In genomic region chr14:75417674-75418073, GRCh38 we compare ENCODE assay signal across 18 cellular contexts. TPM values are rescaled to one million over a fixed set of nuclear protein-coding genes. Genes with fewer than 3 reads are reported as not detected.
DNase-seq lines count a peak whose midpoint lies in the region; ATAC-seq and TF ChIP-seq lines count a peak whose summit lies in the region.
"Had no signal": no experiment of that assay in that cellular context is flagged by ENCODE, and none has a peak within 500 bp of the region (broad histone marks: within the 10 kb centered on the region; RNA-seq: fewer than 3 reads in every experiment).

No MANE protein-coding gene starts in this region.

- no peak for TF ChIP-seq CTCF in NB4 (IDR thresholded peaks at IDR 0.05; ENCODE audit: low read depth, low read length)
- TF ChIP-seq CTCF in fibroblast of lung (conservative IDR thresholded peaks at IDR 0.05 in 1 of 2, IDR thresholded peaks at IDR 0.05 in 1 of 2; ENCODE audit: low read depth in 1 of 2, low read length in 2 of 2): no peak
- TF ChIP-seq CTCF in nephron progenitor cell (IDR thresholded peaks at IDR 0.05): no peak

- H4K20me1 ChIP-seq in fibroblast of lung (ENCODE audit: control insufficient read depth, extremely low read depth, insufficient read depth, low read length): no peaks in the 10 kb centered on the region
- H4K20me1 ChIP-seq: BLaER1 treated with 17β-estradiol and CSF1 and Interleukin-3, amounts not matched to agents 10 nM and 100 nM had no signal

- peaks cover 20% of the 10 kb centered on the region for H3K9me3 Mint-ChIP-seq in nephron progenitor cell
- H3K9me3 Mint-ChIP-seq: activated CD4-positive, alpha-beta memory T cell treated with anti-CD3 and anti-CD28 coated beads for 36 hours had no signal

- H3K36me3 Mint-ChIP-seq in nephron progenitor cell (ENCODE audit: low read depth): no peaks in the 10 kb centered on the region
- H3K36me3 Mint-ChIP-seq: activated CD4-positive, alpha-beta memory T cell treated with anti-CD3 and anti-CD28 coated beads for 36 hours had no signal

- no peak overlapping the region for H3K9ac ChIP-seq in fibroblast of lung (ENCODE audit: insufficient read depth, low read length)
- H3K9ac ChIP-seq: BLaER1 treated with 17β-estradiol and CSF1 and Interleukin-3, amounts not matched to agents 10 nM and 100 nM had no signal

- DNase-seq in DMS79 treated with DMSO at 0.1 percent for 48 hours (lab: John Stamatoyannopoulos, UW) (peak; percentile 59), NB4 (ENCODE audit: low read depth) (peak; percentile 58), fibroblast of lung (ENCODE audit: low read depth in 2 of 2) (peak; percentile 46 to 72), nephron progenitor cell (no peak), NCI-H1048 (lab: John Stamatoyannopoulos, UW) (no peak)
- no peak for DNase-seq in activated T-cell treated with anti-CD3 and anti-CD28 coated beads, Interleukin-2, amount 50 U/mL, for 1 hour
- no peak for DNase-seq in activated CD4-positive, alpha-beta T cell treated with anti-CD3 and anti-CD28 coated beads for 48 hours
- DNase-seq: activated CD4-positive, alpha-beta memory T cell treated with anti-CD3 and anti-CD28 coated beads for 36 hours; amniotic stem cell; DMS153; heart left ventricle; islet precursor cell; NCI-H2107; NCI-H774; Peyer's patch; stimulated activated CD4-positive, alpha-beta T cell treated with anti-CD3 and anti-CD28 coated beads, Interleukin-12 subunit alpha, Interleukin-12 subunit beta, amount 100 ng/mL, for 4 hours had no signal

- H2AFZ ChIP-seq in fibroblast of lung (ENCODE audit: low read length): no peak overlapping the region

- peak overlapping the region; percentile 89 for H3K27ac Mint-ChIP-seq in nephron progenitor cell
- H3K27ac Mint-ChIP-seq: activated CD4-positive, alpha-beta memory T cell treated with anti-CD3 and anti-CD28 coated beads for 36 hours had no signal

- ATAC-seq in HG03025 (IDR thresholded peaks at IDR 0.05; ENCODE audit: low FRiP score, unreplicated experiment): no peak

- TF ChIP-seq POLR2A in NB4 (IDR thresholded peaks at IDR 0.05; ENCODE audit: extremely low read depth, insufficient read length): no peak

- H3K27ac ChIP-seq in fibroblast of lung (ENCODE audit: insufficient read depth, low read length): no peak overlapping the region
- H3K27ac ChIP-seq: BLaER1 treated with 17β-estradiol and CSF1 and Interleukin-3, amounts not matched to agents 10 nM and 100 nM; Peyer's patch had no signal

- H3K4me2 ChIP-seq in fibroblast of lung (ENCODE audit: extremely low read depth, insufficient read depth, low read length): no peak overlapping the region

- H3K36me3 ChIP-seq in fibroblast of lung (ENCODE audit: control insufficient read depth, insufficient read depth, low read length): no peaks in the 10 kb centered on the region
- H3K36me3 ChIP-seq: BLaER1 treated with 17β-estradiol and CSF1 and Interleukin-3, amounts not matched to agents 10 nM and 100 nM; heart left ventricle; Peyer's patch had no signal

- H3K9me3 ChIP-seq in fibroblast of lung (ENCODE audit: control insufficient read depth, insufficient read depth, low read depth, low read length): no peaks in the 10 kb centered on the region
- H3K9me3 ChIP-seq: Peyer's patch had no signal

- no peaks in the 10 kb centered on the region for H3K79me2 ChIP-seq in fibroblast of lung (ENCODE audit: control insufficient read depth, insufficient read depth, low read length)

- peak overlapping the region; percentile 70 for H3K4me3 Mint-ChIP-seq in nephron progenitor cell
- H3K4me3 Mint-ChIP-seq: activated CD4-positive, alpha-beta memory T cell treated with anti-CD3 and anti-CD28 coated beads for 36 hours had no signal

- H3K4me3 ChIP-seq in NB4 (ENCODE audit: low read depth, low read length): no peak overlapping the region
- H3K4me3 ChIP-seq in fibroblast of lung (replicated peaks in 1 of 4; ENCODE audit: control extremely low read depth in 1 of 4, insufficient read depth in 1 of 4, low read depth in 3 of 4, low read length in 4 of 4): no peak overlapping the region
- H3K4me3 ChIP-seq: BLaER1 treated with 17β-estradiol and CSF1 and Interleukin-3, amounts not matched to agents 10 nM and 100 nM; heart left ventricle; Peyer's patch had no signal

- no peaks in the 10 kb centered on the region for H3K27me3 Mint-ChIP-seq in nephron progenitor cell (ENCODE audit: low read depth, poor library complexity)
- H3K27me3 Mint-ChIP-seq: activated CD4-positive, alpha-beta memory T cell treated with anti-CD3 and anti-CD28 coated beads for 36 hours had no signal

- H3K4me1 Mint-ChIP-seq in nephron progenitor cell: peaks cover 38% of the 10 kb centered on the region

- peaks cover 2% of the 10 kb centered on the region for H3K4me1 ChIP-seq in fibroblast of lung (ENCODE audit: control insufficient read depth, extremely low read depth, insufficient read depth, low read length)

- H3K27me3 ChIP-seq in fibroblast of lung (ENCODE audit: control insufficient read depth, insufficient read depth, low read length): no peaks in the 10 kb centered on the region
- H3K27me3 ChIP-seq: BLaER1 treated with 17β-estradiol and CSF1 and Interleukin-3, amounts not matched to agents 10 nM and 100 nM; heart left ventricle; Peyer's patch had no signal

RNA-seq across cellular contexts. Expression of gene JDP2, which starts 10.1 kb away (rescaled TPM):
- 86.3 and 95.3 TPM in 2 replicates for total RNA-seq in fibroblast of lung
- 32.4 and 40.8 TPM in 2 replicates for polyA plus RNA-seq in fibroblast of lung
- 34.5 and 39.1 TPM in 2 replicates for polyA plus RNA-seq in fibroblast of lung (2012)
- polyA minus RNA-seq in fibroblast of lung (ENCODE audit: low replicate concordance): 8.0 and 9.8 TPM in 2 replicates

Comparison
In these comparisons a context has a peak if more than half of its experiments do, and no peak if none do; other contexts are left out.
1. DNase-seq: peak in DMS79 treated with DMSO at 0.1 percent for 48 hours (single experiment), NB4 (single experiment) and fibroblast of lung (2 of 2); none in nephron progenitor cell (single experiment), activated T-cell treated with anti-CD3 and anti-CD28 coated beads, Interleukin-2, amount 50 U/mL, for 1 hour (single experiment), NCI-H1048 (single experiment) and activated CD4-positive, alpha-beta T cell treated with anti-CD3 and anti-CD28 coated beads for 48 hours (single experiment).